1 cellular context compared by ENCODE assay signal in genomic region chr19:9622531-9622930, GRCh38.
TF ChIP-seq lines count a peak whose summit lies in the region.

No MANE protein-coding gene starts in this region.

TF ChIP-seq in GM12878, 131 proteins besides CTCF, POLR2A, EP300 and RAD21:
- no peak for TF ChIP-seq RELA (IDR thresholded peaks at IDR 0.05; ENCODE audit: borderline replicate concordance, partially characterized antibody)
- no peak for TF ChIP-seq YY1 (IDR thresholded peaks at IDR 0.05; ENCODE audit: low read depth, low read length)
- TF ChIP-seq TCF7 (IDR thresholded peaks at IDR 0.05; ENCODE audit: borderline replicate concordance) = no peak
- TF ChIP-seq LARP7 (IDR thresholded peaks at IDR 0.05) = no peak
- TF ChIP-seq RCOR1 (conservative IDR thresholded peaks at IDR 0.05; ENCODE audit: low read depth, low read length) = no peak
- TF ChIP-seq IRF3 (IDR thresholded peaks at IDR 0.05) = no peak
- no peak for TF ChIP-seq ZNF592 (IDR thresholded peaks at IDR 0.05)
- no peak for TF ChIP-seq JUNB (IDR thresholded peaks at IDR 0.05)
- TF ChIP-seq ELK1 (IDR thresholded peaks at IDR 0.05; ENCODE audit: low read depth, low read length) = no peak
